ENCODE assay signal across 24 cellular contexts in genomic region chr2:196513796-196514526, GRCh38.
DNase-seq lines count a peak whose midpoint lies in the region; ATAC-seq and TF ChIP-seq lines count a peak whose summit lies in the region.
"Had no signal": no experiment of that assay in that cellular context is flagged by ENCODE, and none has a peak within 500 bp of the region (broad histone marks: within the 10 kb centered on the region; RNA-seq: fewer than 3 reads in every experiment).

No MANE protein-coding gene starts in this region.

- no peak overlapping the region for H3K27ac ChIP-seq in naive thymus-derived CD4-positive, alpha-beta T cell (ENCODE audit: low read depth, low read length)
- no peak overlapping the region for H3K27ac ChIP-seq in gastrocnemius medialis
- H3K27ac ChIP-seq: 22Rv1; BLaER1 treated with 17β-estradiol and CSF1 and Interleukin-3, amounts not matched to agents 10 nM and 100 nM had no signal

- no peaks in the 10 kb centered on the region for H3K27me3 ChIP-seq in naive thymus-derived CD4-positive, alpha-beta T cell (ENCODE audit: control insufficient read depth in 2 of 2, insufficient read depth in 2 of 2, low read length in 2 of 2)
- H3K27me3 ChIP-seq in gastrocnemius medialis, result no peaks in the 10 kb centered on the region
- H3K27me3 ChIP-seq: BLaER1 treated with 17β-estradiol and CSF1 and Interleukin-3, amounts not matched to agents 10 nM and 100 nM had no signal

- ATAC-seq in stimulated activated naive CD8-positive, alpha-beta T cell treated with anti-CD3 and anti-CD28 coated beads, Interleukin-15, Interleukin-2, amounts not matched to agents 100 U/mL and 50 U/mL, for 24 hours, result peak; percentile 19
- no peak for ATAC-seq in stimulated activated naive CD8-positive, alpha-beta T cell treated with anti-CD3 and anti-CD28 coated beads, Interleukin-15, amount 100 ng/mL, for 72 hours
- peak; percentile 8 for ATAC-seq in naive thymus-derived CD4-positive, alpha-beta T cell
- no peak for ATAC-seq in GM19455 (IDR thresholded peaks at IDR 0.05; ENCODE audit: unreplicated experiment)
- ATAC-seq in gastrocnemius medialis, result no peak
- ATAC-seq: SK-N-SH treated with all-trans-retinoic acid at 6 μM for 48 hours had no signal

- POLR2A ChIA-PET in naive thymus-derived CD4-positive, alpha-beta T cell (lab: Charles Lee), result no interaction called here

- H3K9me3 Mint-ChIP-seq in stimulated activated naive CD8-positive, alpha-beta T cell treated with anti-CD3 and anti-CD28 coated beads, Interleukin-15, amount 100 ng/mL, for 72 hours, result no peaks in the 10 kb centered on the region
- H3K9me3 Mint-ChIP-seq in naive thymus-derived CD4-positive, alpha-beta T cell, result no peaks in the 10 kb centered on the region
- H3K9me3 Mint-ChIP-seq: CD4-positive, alpha-beta memory T cell; HFFc6 had no signal

- H3K36me3 ChIP-seq in naive thymus-derived CD4-positive, alpha-beta T cell (ENCODE audit: control insufficient read depth in 2 of 3, insufficient read depth in 3 of 3, low read length in 3 of 3), result no peaks in the 10 kb centered on the region
- no peaks in the 10 kb centered on the region for H3K36me3 ChIP-seq in gastrocnemius medialis
- H3K36me3 ChIP-seq: BLaER1 treated with 17β-estradiol and CSF1 and Interleukin-3, amounts not matched to agents 10 nM and 100 nM had no signal

- H3K4me1 ChIP-seq in naive thymus-derived CD4-positive, alpha-beta T cell (ENCODE audit: control insufficient read depth in 2 of 2, insufficient read depth in 2 of 2, low read length in 2 of 2), result no peaks in the 10 kb centered on the region
- no peaks in the 10 kb centered on the region for H3K4me1 ChIP-seq in gastrocnemius medialis
- H3K4me1 ChIP-seq: BLaER1 treated with 17β-estradiol and CSF1 and Interleukin-3, amounts not matched to agents 10 nM and 100 nM; Caco-2 had no signal

- H3K4me1 Mint-ChIP-seq in stimulated activated naive CD8-positive, alpha-beta T cell treated with anti-CD3 and anti-CD28 coated beads, Interleukin-15, amount 100 ng/mL, for 72 hours, result no peaks in the 10 kb centered on the region
- peaks cover 0 to 2% (median 0%) of the 10 kb centered on the region in 7 donors for H3K4me1 Mint-ChIP-seq in naive thymus-derived CD4-positive, alpha-beta T cell
- H3K4me1 Mint-ChIP-seq: CD4-positive, alpha-beta memory T cell had no signal

- H3K4me3 ChIP-seq in naive thymus-derived CD4-positive, alpha-beta T cell (ENCODE audit: low read length), result no peak overlapping the region
- H3K4me3 ChIP-seq in gastrocnemius medialis, result no peak overlapping the region
- H3K4me3 ChIP-seq: BLaER1 treated with 17β-estradiol and CSF1 and Interleukin-3, amounts not matched to agents 10 nM and 100 nM had no signal

- CTCF ChIA-PET in naive thymus-derived CD4-positive, alpha-beta T cell (lab: Charles Lee), result no interaction called here

- no peak overlapping the region for H3K4me3 Mint-ChIP-seq in stimulated activated naive CD8-positive, alpha-beta T cell treated with anti-CD3 and anti-CD28 coated beads, Interleukin-15, amount 100 ng/mL, for 72 hours
- no peak overlapping the region for H3K4me3 Mint-ChIP-seq in naive thymus-derived CD4-positive, alpha-beta T cell
- H3K4me3 Mint-ChIP-seq: CD4-positive, alpha-beta memory T cell; HFFc6 had no signal

- intact Hi-C loops in naive thymus-derived CD4-positive, alpha-beta T cell (cut with micrococcal nuclease), result no loop called here
- intact Hi-C loops in gastrocnemius medialis (cut with DNase I; ENCODE audit: low total_unique reads), result no loop called here

- DNase-seq in DMS79 treated with DMSO at 0.1 percent for 48 hours (lab: John Stamatoyannopoulos, UW) (peak; percentile 27), DMS79 (lab: John Stamatoyannopoulos, UW) (no peak), gastrocnemius medialis (no peak), SHP77 (lab: John Stamatoyannopoulos, UW) (no peak)
- DNase-seq in stimulated activated naive CD8-positive, alpha-beta T cell treated with anti-CD3 and anti-CD28 coated beads, Interleukin-15, Interleukin-2, amounts not matched to agents 100 U/mL and 50 U/mL, for 24 hours, result no peak
- no peak for DNase-seq in stimulated activated naive CD8-positive, alpha-beta T cell treated with anti-CD3 and anti-CD28 coated beads, Interleukin-15, amount 100 ng/mL, for 72 hours
- DNase-seq in naive thymus-derived CD4-positive, alpha-beta T cell, result no peak
- DNase-seq: ACHN; Caco-2; CD4-positive, alpha-beta memory T cell; DMS153; GDM1; HFFc6; IMR-90; NCI-H1105; NCI-H146; NCI-H2029; NCI-H2227 treated with DMSO at 0.1 percent for 48 hours; NCI-H524 treated with DMSO at 0.1 percent for 48 hours; RPMI8226 had no signal

- H3K27me3 Mint-ChIP-seq in stimulated activated naive CD8-positive, alpha-beta T cell treated with anti-CD3 and anti-CD28 coated beads, Interleukin-15, amount 100 ng/mL, for 72 hours, result peaks cover 7% of the 10 kb centered on the region
- H3K27me3 Mint-ChIP-seq in naive thymus-derived CD4-positive, alpha-beta T cell, result peaks cover 0 to 26% (median 18%) of the 10 kb centered on the region in 5 donors

- in situ Hi-C loops in gastrocnemius medialis (cut with MboI; ENCODE audit: low sequenced_read_pairs in 4 of 4), result no loop called here

- TF ChIP-seq POLR2A in gastrocnemius medialis (IDR thresholded peaks at IDR 0.05), result no peak

- no peaks in the 10 kb centered on the region for H3K36me3 Mint-ChIP-seq in naive thymus-derived CD4-positive, alpha-beta T cell
- H3K36me3 Mint-ChIP-seq: CD4-positive, alpha-beta memory T cell had no signal

- no peaks in the 10 kb centered on the region for H3K9me3 ChIP-seq in naive thymus-derived CD4-positive, alpha-beta T cell (ENCODE audit: control insufficient read depth in 2 of 3, low read length in 3 of 3)
- H3K9me3 ChIP-seq in gastrocnemius medialis, result no peaks in the 10 kb centered on the region
- H3K9me3 ChIP-seq: BLaER1 treated with 17β-estradiol and CSF1 and Interleukin-3, amounts not matched to agents 10 nM and 100 nM; Caco-2 had no signal

- no peak for TF ChIP-seq CTCF in gastrocnemius medialis (IDR thresholded peaks at IDR 0.05 in 4 of 5, conservative IDR thresholded peaks at IDR 0.05 in 1 of 5)

- peak overlapping the region in 1 of 2 donors; percentile 76 for H3K27ac Mint-ChIP-seq in stimulated activated naive CD8-positive, alpha-beta T cell treated with anti-CD3 and anti-CD28 coated beads, Interleukin-15, amount 100 ng/mL, for 72 hours
- no peak overlapping the region for H3K27ac Mint-ChIP-seq in naive thymus-derived CD4-positive, alpha-beta T cell
- H3K27ac Mint-ChIP-seq: CD4-positive, alpha-beta memory T cell; HFFc6 had no signal

Comparison
In these comparisons a context has a peak if more than half of its experiments do, and no peak if none do; other contexts are left out.
1. ATAC-seq: peak in stimulated activated naive CD8-positive, alpha-beta T cell treated with anti-CD3 and anti-CD28 coated beads, Interleukin-15, Interleukin-2, amounts not matched to agents 100 U/mL and 50 U/mL, for 24 hours (single experiment) and naive thymus-derived CD4-positive, alpha-beta T cell (single experiment); none in stimulated activated naive CD8-positive, alpha-beta T cell treated with anti-CD3 and anti-CD28 coated beads, Interleukin-15, amount 100 ng/mL, for 72 hours (single experiment), GM19455 (single experiment) and gastrocnemius medialis (0 of 2).